ENCODE assay signal across 1 cellular context in genomic region chr7:135076882-135077281, GRCh38.
TF ChIP-seq lines count a peak whose summit lies in the region.

No MANE protein-coding gene starts in this region.

TF ChIP-seq in H1, 55 proteins besides CTCF, POLR2A, EP300 and RAD21:
- no peak for TF ChIP-seq JUN (IDR thresholded peaks at IDR 0.05; ENCODE audit: low read depth, low read length)
